ENCODE assay signal across 18 cellular contexts in the genomic region with DNA sequence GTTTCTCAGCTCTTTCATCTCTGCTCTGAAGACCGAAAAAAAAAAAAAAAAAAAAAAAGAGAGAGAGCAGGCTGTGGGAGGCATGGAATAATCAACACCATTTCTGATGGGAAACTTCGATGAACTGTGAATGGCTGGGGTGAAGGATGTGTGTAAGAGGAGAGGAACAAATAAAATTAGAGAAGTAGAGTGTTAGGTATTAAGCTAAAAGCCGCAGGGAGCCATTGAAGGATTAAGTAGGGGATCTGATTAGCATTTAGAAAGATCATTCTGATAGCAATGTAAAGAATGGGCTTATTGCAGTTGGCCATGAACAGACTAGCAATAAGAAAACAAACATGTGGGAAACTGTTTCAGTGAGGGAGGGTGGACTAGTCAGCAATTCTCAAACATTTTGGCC. TPM values are rescaled to one million over a fixed set of nuclear protein-coding genes. Genes with fewer than 3 reads are reported as not detected.
DNase-seq lines count a peak whose midpoint lies in the region; FAIRE-seq and TF ChIP-seq lines count a peak whose summit lies in the region.
"Had no signal": no experiment of that assay in that cellular context is flagged by ENCODE, and none has a peak within 500 bp of the region (broad histone marks: within the 10 kb centered on the region; RNA-seq: fewer than 3 reads in every experiment).

No MANE protein-coding gene starts in this region.

- peak; percentile 32 for DNase-seq in D341Med (ENCODE audit: low spot score)
- no peak for DNase-seq in HFFc6
- DNase-seq in chondrocyte (ENCODE audit: low spot score), result no peak
- peak in 1 of 2 donors; percentile 23 for DNase-seq in trophoblast cell
- no peak for DNase-seq in urothelium cell line (ENCODE audit: low spot score)
- DNase-seq in SIG-M5 treated with dmso at 0.1 percent for 504 hours (lab: John Stamatoyannopoulos, UW; ENCODE audit: unreplicated experiment), result no peak
- no peak for DNase-seq in hypothalamus (lab: John Stamatoyannopoulos, UW)
- DNase-seq: ACHN, AML-193, COR-L47, EL, H9, KG1, NCI-H1417 treated with DMSO at 0.1 percent for 48 hours, NCI-H1930, NCI-H526 had no signal

- H2BK5ac ChIP-seq in trophoblast cell (ENCODE audit: low read depth, low read length, poor library complexity), result no peak overlapping the region

- H3K27ac Mint-ChIP-seq in HFFc6 (peak overlapping the region; percentile 6; the same call in 1 of the 2 replicates), chondrocyte (ENCODE audit: unreplicated experiment) (peak overlapping the region; percentile 76)
- H3K27ac Mint-ChIP-seq: H9 had no signal

- peaks cover 0 to 2% of the 10 kb centered on the region in 2 experiments for H3K4me1 ChIP-seq in trophoblast cell (ENCODE audit: control insufficient read depth in 1 of 2, insufficient read depth in 2 of 2, low read length in 2 of 2)

- H3K9me3 Mint-ChIP-seq in HFFc6, result no peaks in the 10 kb centered on the region
- peaks cover 3% of the 10 kb centered on the region for H3K9me3 Mint-ChIP-seq in chondrocyte (ENCODE audit: low read depth)

- no peak overlapping the region for H2BK120ac ChIP-seq in trophoblast cell (ENCODE audit: insufficient read depth, low read length, poor library complexity)

- no CpG with 5 or more reads among the region's 3 CpGs for WGBS in trophoblast cell (ENCODE audit: extremely low coverage, insufficient coverage, insufficient read length)

- no peak overlapping the region for H4K8ac ChIP-seq in trophoblast cell (ENCODE audit: low read depth, low read length)

- no peak overlapping the region for H3K4ac ChIP-seq in trophoblast cell (ENCODE audit: low read depth, low read length)

- no peak overlapping the region for H3K27ac ChIP-seq in trophoblast cell (ENCODE audit: low read depth, low read length)

- H3K4me1 Mint-ChIP-seq in HFFc6 (ENCODE audit: low read depth) (peaks cover 26% of the 10 kb centered on the region), chondrocyte (ENCODE audit: low read depth) (peaks cover 23% of the 10 kb centered on the region)
- H3K4me1 Mint-ChIP-seq: CD14-positive monocyte had no signal

- H4K12ac ChIP-seq in trophoblast cell (ENCODE audit: low read depth, low read length), result no peak overlapping the region

- H3K18ac ChIP-seq in trophoblast cell (ENCODE audit: low read length), result no peak overlapping the region

- no peak overlapping the region for H2AK5ac ChIP-seq in trophoblast cell (ENCODE audit: low read length)

- no peak for FAIRE-seq in urothelium cell line (lab: Jason Lieb, UNC)
- FAIRE-seq: GM19239 had no signal

- H3K4me3 Mint-ChIP-seq in HFFc6, result peak overlapping the region; percentile 2; the same call in 1 of the 2 replicates
- no peak overlapping the region for H3K4me3 Mint-ChIP-seq in chondrocyte (ENCODE audit: unreplicated experiment)
- H3K4me3 Mint-ChIP-seq: CD14-positive monocyte, H9 had no signal

- no peaks in the 10 kb centered on the region for H3K36me3 ChIP-seq in trophoblast cell (ENCODE audit: control insufficient read depth in 1 of 2, insufficient read depth in 2 of 2, low read length in 2 of 2)

- no peak overlapping the region for H3K14ac ChIP-seq in trophoblast cell (ENCODE audit: low read length)

- H2AFZ ChIP-seq in trophoblast cell (ENCODE audit: insufficient read depth, low read length, poor library complexity), result no peak overlapping the region

- H2BK12ac ChIP-seq in trophoblast cell (ENCODE audit: low read length), result no peak overlapping the region

- H3K23ac ChIP-seq in trophoblast cell (ENCODE audit: low read length), result no peak overlapping the region

- H3K27me3 Mint-ChIP-seq in HFFc6 (ENCODE audit: insufficient read depth) (no peaks in the 10 kb centered on the region; the same call in 1 of the 2 replicates), chondrocyte (ENCODE audit: low read depth) (no peaks in the 10 kb centered on the region)

- H3K4me2 ChIP-seq in trophoblast cell (ENCODE audit: low read length), result no peak overlapping the region

- H3K36me3 Mint-ChIP-seq in HFFc6 (ENCODE audit: low read depth) (no peaks in the 10 kb centered on the region), chondrocyte (ENCODE audit: low read depth) (peaks cover 2% of the 10 kb centered on the region)
- H3K36me3 Mint-ChIP-seq: CD14-positive monocyte had no signal

- no peaks in the 10 kb centered on the region for H3K27me3 ChIP-seq in trophoblast cell (ENCODE audit: insufficient read depth, low read length)

- peaks cover 2% of the 10 kb centered on the region for H3K79me1 ChIP-seq in trophoblast cell (ENCODE audit: low read length)

- H4K91ac ChIP-seq in trophoblast cell (ENCODE audit: low read depth, low read length), result peak overlapping the region; percentile 12

- H3K79me2 ChIP-seq in trophoblast cell (ENCODE audit: control insufficient read depth, insufficient read depth, low read length, poor library complexity), result no peaks in the 10 kb centered on the region

- no peak overlapping the region for H3K4me3 ChIP-seq in trophoblast cell (ENCODE audit: low read depth, low read length)

- no peaks in the 10 kb centered on the region for H3K9me3 ChIP-seq in trophoblast cell (ENCODE audit: insufficient read depth, low read depth, low read length)

- TF ChIP-seq CTCF in HFFc6 (IDR thresholded peaks at IDR 0.05) (no peak), chondrocyte (IDR thresholded peaks at IDR 0.05) (no peak)

- H3K9ac ChIP-seq in trophoblast cell (ENCODE audit: low read length), result no peak overlapping the region

RNA-seq across cellular contexts. Expression of a gene that starts 33.6 kb away (rescaled TPM):
- total RNA-seq in HFFc6 (2021; fragmentation: NEBNext Ultra II Directional; extraction: Animal tissue kit (Norgen Biotek cat#: 25700)), result 10 to 100 TPM; 23.2 to 32.4 (median 26.6) TPM
- total RNA-seq in chondrocyte, result 28.9 to 34.0 TPM (median 31.4 TPM) in 3 replicates
- 17.0 TPM in 2 replicates for polyA plus RNA-seq in trophoblast cell (2013)
